8 cellular contexts compared by ENCODE assay signal in the genomic region with DNA sequence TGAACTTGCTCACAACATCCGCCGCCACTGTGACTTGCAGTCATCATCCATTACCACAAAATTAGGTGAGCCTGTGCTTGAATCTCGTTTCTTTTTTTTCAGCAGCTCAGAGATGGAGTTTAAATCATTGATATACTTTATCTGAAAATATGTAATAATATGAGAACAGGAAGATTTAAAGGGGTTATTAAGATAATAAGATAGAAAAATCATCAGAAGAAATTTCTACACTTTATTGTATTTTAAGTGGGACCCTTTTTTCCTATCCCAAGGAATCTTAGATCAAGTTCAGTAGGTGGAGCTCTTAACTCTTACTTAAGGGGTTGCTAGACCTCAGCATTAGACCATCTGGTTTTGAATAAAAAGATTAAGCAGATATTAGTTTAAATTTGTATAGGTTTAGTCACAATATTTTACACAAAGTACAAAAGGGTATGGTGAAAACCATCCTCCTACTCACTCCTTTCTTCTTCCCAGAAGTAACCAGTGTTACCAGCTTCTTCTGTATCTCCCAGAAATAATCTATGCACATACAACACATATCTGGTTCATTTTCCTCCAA. TPM values are rescaled to one million over a fixed set of nuclear protein-coding genes. Genes with fewer than 3 reads are reported as not detected.
A peak's percentile ranks its signal among the peaks of the same experiment; 100 is the strongest.
DNase-seq lines count a peak whose midpoint lies in the region; ATAC-seq, FAIRE-seq and TF ChIP-seq lines count a peak whose summit lies in the region.

No MANE protein-coding gene starts in this region.

- H2AFZ ChIP-seq in keratinocyte (ENCODE audit: control insufficient read depth, low read length) = peak overlapping the region; percentile 79

- H3K27ac Mint-ChIP-seq in Caco-2 (ENCODE audit: unreplicated experiment) = no peak overlapping the region

- H3K9ac ChIP-seq in keratinocyte (ENCODE audit: control insufficient read depth, extremely low read depth, insufficient read depth, low read length) (peak overlapping the region; percentile 94), subcutaneous abdominal adipose tissue (ENCODE audit: low read length in 5 of 5) (peak overlapping the region; percentile 83 to 96 (median 91))

- POLR2A ChIA-PET in Caco-2 (lab: Charles Lee) = interaction anchor here (0.7 to 2.3 kb wide), 5 partner anchors 9 to 175 kb away, joined by 3 to 21 read pairs (median 4); a partner anchor contains a TSS

- ATAC-seq in GM19043 (IDR thresholded peaks at IDR 0.05; ENCODE audit: low read depth, unreplicated experiment) = peak; percentile 38
- ATAC-seq in HG03139 (IDR thresholded peaks at IDR 0.05; ENCODE audit: unreplicated experiment) = peak; percentile 34

- BruUV-seq in Caco-2 (replicated peaks; lab: Mats Ljungman, UMichigan) = TSS peak; percentile 75

- H3K27me3 Mint-ChIP-seq in Caco-2 (ENCODE audit: insufficient read depth, unreplicated experiment) = no peaks in the 10 kb centered on the region

- H3K9me1 ChIP-seq in keratinocyte (ENCODE audit: control insufficient read depth, extremely low read depth, insufficient read depth, low read length) = no peaks in the 10 kb centered on the region

- H3K4me3 Mint-ChIP-seq in Caco-2 (ENCODE audit: unreplicated experiment) = no peak overlapping the region

- CTCF ChIA-PET in Caco-2 (lab: Charles Lee) = interaction anchor here (0.9 to 2.8 kb wide), 6 partner anchors 9 to 205 kb away, joined by 3 to 19 read pairs (median 6); a partner anchor contains a TSS

- H3K27me3 ChIP-seq in Caco-2 (replicated peaks; ENCODE audit: control insufficient read depth, insufficient read depth, low read length) = no peaks in the 10 kb centered on the region
- H3K27me3 ChIP-seq in keratinocyte (ENCODE audit: control insufficient read depth, extremely low read depth, insufficient read depth, low read length) = peaks cover 3% of the 10 kb centered on the region
- H3K27me3 ChIP-seq in subcutaneous abdominal adipose tissue (ENCODE audit: control insufficient read depth in 5 of 5, insufficient read depth in 4 of 5, low read length in 5 of 5) = no peaks in the 10 kb centered on the region

- no peaks in the 10 kb centered on the region for H3K36me3 Mint-ChIP-seq in Caco-2 (ENCODE audit: insufficient read depth, unreplicated experiment)

- dilution Hi-C loops in keratinocyte (cut with MboI; ENCODE audit: extremely low pct_ligation_motif_present, low sequenced_read_pairs) = no loop called here

- H4K20me1 ChIP-seq in keratinocyte (ENCODE audit: control insufficient read depth, extremely low read depth, insufficient read depth, low read length) = no peaks in the 10 kb centered on the region

- H3K9me3 ChIP-seq in Caco-2 (no peaks in the 10 kb centered on the region), keratinocyte (ENCODE audit: control insufficient read depth, low read depth, low read length) (no peaks in the 10 kb centered on the region), subcutaneous abdominal adipose tissue (ENCODE audit: control insufficient read depth in 5 of 5, low read length in 5 of 5) (no peaks in the 10 kb centered on the region)

- DNase-seq in Caco-2 = no peak
- peak; percentile 81 for DNase-seq in NCI-H82 treated with DMSO at 0.1 percent for 48 hours (lab: John Stamatoyannopoulos, UW; ENCODE audit: unreplicated experiment)
- DNase-seq in astrocyte of the cerebellum (ENCODE audit: low read depth) = no peak
- DNase-seq in keratinocyte (ENCODE audit: low read depth, low spot score) = no peak
- DNase-seq in GM19240 (ENCODE audit: insufficient read length, low spot score) = no peak

- H3K4me1 Mint-ChIP-seq in Caco-2 (ENCODE audit: low read depth, unreplicated experiment) = peaks cover 5% of the 10 kb centered on the region

- H3K4me2 ChIP-seq in keratinocyte (ENCODE audit: control insufficient read depth, extremely low read depth, insufficient read depth, low read depth, low read length) = peak overlapping the region; percentile 75

- no peak for TF ChIP-seq CTCF in Caco-2 (IDR thresholded peaks at IDR 0.05; ENCODE audit: insufficient read depth in 1 of 2, low read depth in 1 of 2, low read length in 1 of 2, severe bottlenecking in 1 of 2, unreplicated experiment in 1 of 2)
- peak; percentile 7 for TF ChIP-seq CTCF in astrocyte of the cerebellum (IDR thresholded peaks at IDR 0.05; ENCODE audit: low read depth, low read length, missing control alignments)
- TF ChIP-seq CTCF in keratinocyte (optimal IDR thresholded peaks at IDR 0.05 in 1 of 3, IDR thresholded peaks at IDR 0.05 in 1 of 3, conservative IDR thresholded peaks at IDR 0.05 in 1 of 3; ENCODE audit: extremely low read depth in 1 of 3, insufficient read depth in 2 of 3, low read length in 3 of 3) = no peak

- no peaks in the 10 kb centered on the region for H3K79me2 ChIP-seq in keratinocyte (ENCODE audit: control insufficient read depth, insufficient read depth, low read length)

- H3K4me3 ChIP-seq in Caco-2 (ENCODE audit: low read depth, low read length) = peak overlapping the region; percentile 61
- peak overlapping the region; percentile 57 for H3K4me3 ChIP-seq in astrocyte of the cerebellum (ENCODE audit: low read depth, low read length)
- H3K4me3 ChIP-seq in keratinocyte (ENCODE audit: control insufficient read depth in 2 of 3, extremely low read depth in 1 of 3, insufficient read depth in 2 of 3, low read depth in 1 of 3, low read length in 3 of 3) = peak overlapping the region; percentile 49 to 86 (median 82)
- peak overlapping the region; percentile 69 to 95 (median 74) for H3K4me3 ChIP-seq in subcutaneous abdominal adipose tissue (ENCODE audit: low read depth in 1 of 5, low read length in 5 of 5)

- peaks cover 17% of the 10 kb centered on the region for H3K9me3 Mint-ChIP-seq in Caco-2 (ENCODE audit: unreplicated experiment)

- in situ Hi-C loops in astrocyte of the cerebellum (cut with HindIII; ENCODE audit: low sequenced_read_pairs) = loop anchor here (25.0 kb wide), 1 partner anchor 181 kb away; a partner anchor contains a TSS

- intact Hi-C loops in Caco-2 (cut with micrococcal nuclease; ENCODE audit: unreplicated experiment) = loop anchor here (1.0 kb wide), 1 partner anchor 9 kb away; a partner anchor contains a TSS

- FAIRE-seq in keratinocyte (lab: Jason Lieb, UNC) = no peak

- peaks cover 10% of the 10 kb centered on the region for H3K4me1 ChIP-seq in Caco-2
- peaks cover 11% of the 10 kb centered on the region for H3K4me1 ChIP-seq in keratinocyte (ENCODE audit: control insufficient read depth, extremely low read depth, insufficient read depth, low read length)
- H3K4me1 ChIP-seq in subcutaneous abdominal adipose tissue (ENCODE audit: control insufficient read depth in 5 of 5, insufficient read depth in 5 of 5, low read length in 5 of 5) = peaks cover 0 to 5% (median 0%) of the 10 kb centered on the region in 5 donors

- no peaks in the 10 kb centered on the region for H3K36me3 ChIP-seq in Caco-2 (ENCODE audit: control insufficient read depth, insufficient read depth, low read length)
- H3K36me3 ChIP-seq in keratinocyte (ENCODE audit: control insufficient read depth in 2 of 2, extremely low read depth in 1 of 2, insufficient read depth in 2 of 2, low read length in 2 of 2) = peaks cover 0 to 6% of the 10 kb centered on the region in 2 experiments
- no peaks in the 10 kb centered on the region for H3K36me3 ChIP-seq in subcutaneous abdominal adipose tissue (ENCODE audit: control insufficient read depth in 5 of 5, insufficient read depth in 5 of 5, low read length in 5 of 5)

- H3K27ac ChIP-seq in keratinocyte (ENCODE audit: control insufficient read depth, insufficient read depth, low read length) (peak overlapping the region; percentile 91), subcutaneous abdominal adipose tissue (ENCODE audit: low read depth, low read length) (peak overlapping the region; percentile 96)

RNA-seq across cellular contexts. Expression of a gene that starts 9.4 kb away (rescaled TPM):
- 62.0 and 67.9 TPM in 2 replicates for total RNA-seq in Caco-2 (2022)
- 6.8 to 23.5 TPM (median 20.5 TPM) in 3 replicates for polyA plus RNA-seq in keratinocyte
- polyA plus RNA-seq in keratinocyte (2011; ENCODE audit: low read depth) = 63.9 TPM
- 7.5 and 9.1 TPM in 2 replicates for polyA plus RNA-seq in keratinocyte (2011; cell fraction: cytosol; rRNA removed)
- polyA plus RNA-seq in keratinocyte (2011; cell fraction: nucleus; rRNA removed) = 19.8 and 22.2 TPM in 2 replicates
- polyA plus RNA-seq in keratinocyte (2012; ENCODE audit: low replicate concordance) = 7.3 and 24.8 TPM in 2 replicates
- 9.3 to 34.4 TPM (median 30.1 TPM) in 3 replicates for polyA minus RNA-seq in keratinocyte
- 16.9 TPM for polyA minus RNA-seq in keratinocyte (2011; cell fraction: cytosol; rRNA and poly(A)+ RNA removed)
- polyA minus RNA-seq in keratinocyte (2011; cell fraction: nucleus; rRNA and poly(A)+ RNA removed) = 13.6 and 29.4 TPM in 2 replicates

RNA-seq across cellular contexts. Expression of a gene that starts 32.0 kb away (rescaled TPM):
- 0.12 TPM in 1 of 2 replicates, not detected in the other for total RNA-seq in Caco-2 (2022)
- polyA plus RNA-seq in keratinocyte = not detected in 3 replicates
- not detected for polyA plus RNA-seq in keratinocyte (2011; ENCODE audit: low read depth)
- not detected in 2 replicates for polyA plus RNA-seq in keratinocyte (2011; cell fraction: cytosol; rRNA removed)
- 0.05 TPM in 1 of 2 replicates, not detected in the other for polyA plus RNA-seq in keratinocyte (2011; cell fraction: nucleus; rRNA removed)
- polyA plus RNA-seq in keratinocyte (2012; ENCODE audit: low replicate concordance) = not detected in 2 replicates
- not detected in 3 replicates for polyA minus RNA-seq in keratinocyte
- polyA minus RNA-seq in keratinocyte (2011; cell fraction: cytosol; rRNA and poly(A)+ RNA removed) = not detected
- not detected in 2 replicates for polyA minus RNA-seq in keratinocyte (2011; cell fraction: nucleus; rRNA and poly(A)+ RNA removed)
